ENCODE assay signal across 8 cellular contexts in the genomic region with DNA sequence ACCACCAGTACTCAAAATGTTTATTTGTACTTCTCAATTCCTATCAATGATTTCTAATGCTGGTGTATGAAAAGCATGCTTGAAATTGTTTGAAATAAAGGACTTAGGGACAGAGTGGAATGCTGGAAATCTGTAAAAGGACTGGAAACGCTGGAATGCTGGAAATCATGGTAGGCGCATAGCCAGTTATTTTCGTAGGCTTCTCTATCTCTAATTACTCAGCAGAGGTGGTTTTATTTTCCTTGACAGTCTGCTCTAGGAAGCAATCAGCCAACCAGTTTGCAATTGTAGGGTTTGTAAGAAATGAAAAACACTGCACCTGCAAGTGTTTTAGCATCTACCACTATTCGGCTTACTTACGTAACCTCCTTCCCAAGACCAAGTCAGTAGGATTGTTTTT.
DNase-seq lines count a peak whose midpoint lies in the region; ATAC-seq and TF ChIP-seq lines count a peak whose summit lies in the region.

No MANE protein-coding gene starts in this region.

- H3K36me3 Mint-ChIP-seq in memory B cell = peaks cover 10% of the 10 kb centered on the region

- no peaks in the 10 kb centered on the region for H3K27me3 Mint-ChIP-seq in memory B cell

- peak overlapping the region; percentile 100 for H3K4me3 ChIP-seq in astrocyte of the spinal cord (ENCODE audit: low read depth, low read length)

- in situ Hi-C loops in astrocyte of the spinal cord (cut with HindIII; ENCODE audit: low sequenced_read_pairs) = no loop called here

- DNase-seq in NCI-H2171 treated with DMSO at 0.1 percent for 48 hours (lab: John Stamatoyannopoulos, UW) = peak; percentile 53
- no peak for DNase-seq in NCI-H2171 (lab: John Stamatoyannopoulos, UW)
- no peak for DNase-seq in astrocyte of the spinal cord (ENCODE audit: low read depth, low spot score)
- no peak for DNase-seq in memory B cell (ENCODE audit: low spot score in 2 of 2)
- no peak for DNase-seq in RPMI8226
- no peak for DNase-seq in NCI-H446 (lab: John Stamatoyannopoulos, UW)
- DNase-seq in activated CD4-positive, alpha-beta T cell treated with anti-CD3 and anti-CD28 coated beads for 1 hour = no peak

- H3K4me3 Mint-ChIP-seq in memory B cell = peak overlapping the region; percentile 100

- H3K27ac Mint-ChIP-seq in memory B cell = peak overlapping the region; percentile 96

- peak; percentile 2 for ATAC-seq in HG03432 (IDR thresholded peaks at IDR 0.05; ENCODE audit: unreplicated experiment)
- ATAC-seq in memory B cell (ENCODE audit: low read depth) = no peak

- peaks cover 3% of the 10 kb centered on the region for H3K9me3 Mint-ChIP-seq in memory B cell

- peaks cover 25% of the 10 kb centered on the region for H3K4me1 Mint-ChIP-seq in memory B cell

- no peak for TF ChIP-seq CTCF in astrocyte of the spinal cord (IDR thresholded peaks at IDR 0.05; ENCODE audit: low read depth, low read length)
